3 cellular contexts compared by ENCODE assay signal in the genomic region with DNA sequence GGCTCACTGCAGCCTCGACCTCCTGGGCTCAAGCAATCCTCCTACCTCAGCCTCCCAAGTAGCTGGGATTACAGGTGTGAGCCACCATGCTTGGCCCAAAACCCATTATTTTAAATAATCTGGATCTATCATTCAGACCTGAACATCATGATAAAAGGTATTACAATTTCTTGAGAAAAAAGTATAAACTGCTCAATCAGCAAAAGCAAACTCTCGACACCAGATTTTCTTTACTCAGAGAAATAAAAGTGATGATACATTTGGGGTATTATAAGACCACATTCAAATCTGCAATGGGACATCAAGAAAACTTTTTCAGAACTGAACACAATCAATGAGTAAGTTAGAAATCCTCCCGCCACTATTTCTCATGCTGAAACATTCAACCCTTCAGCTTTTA.
TF ChIP-seq lines count a peak whose summit lies in the region.

No MANE protein-coding gene starts in this region.

TF ChIP-seq in A549, 52 proteins besides CTCF, POLR2A, EP300 and RAD21:
- TF ChIP-seq MAFK (IDR thresholded peaks at IDR 0.05; ENCODE audit: partially characterized antibody) = peak; percentile 87
- TF ChIP-seq, protein P1, sequence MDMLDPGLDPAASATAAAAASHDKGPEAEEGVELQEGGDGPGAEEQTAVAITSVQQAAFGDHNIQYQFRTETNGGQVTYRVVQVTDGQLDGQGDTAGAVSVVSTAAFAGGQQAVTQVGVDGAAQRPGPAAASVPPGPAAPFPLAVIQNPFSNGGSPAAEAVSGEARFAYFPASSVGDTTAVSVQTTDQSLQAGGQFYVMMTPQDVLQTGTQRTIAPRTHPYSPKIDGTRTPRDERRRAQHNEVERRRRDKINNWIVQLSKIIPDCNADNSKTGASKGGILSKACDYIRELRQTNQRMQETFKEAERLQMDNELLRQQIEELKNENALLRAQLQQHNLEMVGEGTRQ (IDR thresholded peaks at IDR 0.05) = no peak

TF ChIP-seq in IMR-90, 13 proteins besides CTCF, POLR2A, EP300 and RAD21:
- TF ChIP-seq, protein P2, sequence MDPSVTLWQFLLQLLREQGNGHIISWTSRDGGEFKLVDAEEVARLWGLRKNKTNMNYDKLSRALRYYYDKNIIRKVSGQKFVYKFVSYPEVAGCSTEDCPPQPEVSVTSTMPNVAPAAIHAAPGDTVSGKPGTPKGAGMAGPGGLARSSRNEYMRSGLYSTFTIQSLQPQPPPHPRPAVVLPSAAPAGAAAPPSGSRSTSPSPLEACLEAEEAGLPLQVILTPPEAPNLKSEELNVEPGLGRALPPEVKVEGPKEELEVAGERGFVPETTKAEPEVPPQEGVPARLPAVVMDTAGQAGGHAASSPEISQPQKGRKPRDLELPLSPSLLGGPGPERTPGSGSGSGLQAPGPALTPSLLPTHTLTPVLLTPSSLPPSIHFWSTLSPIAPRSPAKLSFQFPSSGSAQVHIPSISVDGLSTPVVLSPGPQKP (IDR thresholded peaks at IDR 0.05; ENCODE audit: borderline replicate concordance, low read depth, low read length) = no peak
- TF ChIP-seq MAFK (IDR thresholded peaks at IDR 0.05; ENCODE audit: low read depth, low read length) (peak; percentile 80), BHLHE40 (IDR thresholded peaks at IDR 0.05; ENCODE audit: low read depth, low read length) (no peak), CEBPB (IDR thresholded peaks at IDR 0.05; ENCODE audit: low read depth, low read length) (no peak), CHD1 (IDR thresholded peaks at IDR 0.05; ENCODE audit: low read depth, low read length) (no peak)

TF ChIP-seq in H1, 55 proteins besides CTCF, POLR2A, EP300 and RAD21:
- TF ChIP-seq, protein P3, sequence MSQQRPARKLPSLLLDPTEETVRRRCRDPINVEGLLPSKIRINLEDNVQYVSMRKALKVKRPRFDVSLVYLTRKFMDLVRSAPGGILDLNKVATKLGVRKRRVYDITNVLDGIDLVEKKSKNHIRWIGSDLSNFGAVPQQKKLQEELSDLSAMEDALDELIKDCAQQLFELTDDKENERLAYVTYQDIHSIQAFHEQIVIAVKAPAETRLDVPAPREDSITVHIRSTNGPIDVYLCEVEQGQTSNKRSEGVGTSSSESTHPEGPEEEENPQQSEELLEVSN (IDR thresholded peaks at IDR 0.05) = no peak
- peak; percentile 11; the same call in 1 of the 2 replicates for TF ChIP-seq MAFK (IDR thresholded peaks at IDR 0.05; ENCODE audit: low read depth, low read length)
